In the genomic region with DNA sequence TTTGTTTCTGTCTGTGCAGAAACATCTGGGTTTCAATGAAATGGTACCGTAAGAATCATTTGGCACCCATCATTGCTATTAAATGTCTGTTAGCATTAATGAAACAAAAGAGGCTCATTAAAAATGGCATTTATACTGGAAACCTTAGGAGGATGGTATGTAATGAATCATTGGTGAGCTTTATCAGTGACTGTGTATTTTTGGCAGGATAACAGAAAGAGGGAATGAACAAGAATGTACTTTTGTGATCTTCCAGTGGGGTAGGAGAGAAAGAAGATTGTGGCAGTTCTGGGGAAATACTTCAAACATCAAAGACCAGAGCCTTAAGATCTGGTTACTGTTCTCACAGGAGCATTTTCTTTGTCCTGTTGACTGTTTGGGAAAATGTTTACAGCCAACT, we compare ENCODE assay signal across 14 cellular contexts. TPM values are rescaled to one million over a fixed set of nuclear protein-coding genes. Genes with fewer than 3 reads are reported as not detected.
A peak's percentile ranks its signal among the peaks of the same experiment; 100 is the strongest.
DNase-seq lines count a peak whose midpoint lies in the region; ATAC-seq and TF ChIP-seq lines count a peak whose summit lies in the region.
"Had no signal": no experiment of that assay in that cellular context is flagged by ENCODE, and none has a peak within 500 bp of the region (broad histone marks: within the 10 kb centered on the region; RNA-seq: fewer than 3 reads in every experiment).

No MANE protein-coding gene starts in this region.

- H3K4me3 ChIP-seq in SJSA1, result no peak overlapping the region
- peak overlapping the region in 1 of 4 experiments; percentile 2 for H3K4me3 ChIP-seq in fibroblast of lung (replicated peaks in 1 of 4; ENCODE audit: control extremely low read depth in 1 of 4, insufficient read depth in 1 of 4, low read depth in 3 of 4, low read length in 4 of 4)
- H3K4me3 ChIP-seq in osteoblast (ENCODE audit: insufficient read depth, low read length), result no peak overlapping the region
- H3K4me3 ChIP-seq in HAP-1, result no peak overlapping the region
- H3K4me3 ChIP-seq: gastroesophageal sphincter, right lobe of liver had no signal

- H3K27me3 ChIP-seq in SJSA1 (replicated peaks) (no peaks in the 10 kb centered on the region), fibroblast of lung (ENCODE audit: control insufficient read depth, insufficient read depth, low read length) (no peaks in the 10 kb centered on the region), osteoblast (ENCODE audit: insufficient read depth, low read length) (no peaks in the 10 kb centered on the region), HAP-1 (ENCODE audit: low read depth) (peaks cover 2% of the 10 kb centered on the region; the same call in 1 of the 2 replicates)
- H3K27me3 ChIP-seq: gastroesophageal sphincter, right lobe of liver had no signal

- H3K4me2 ChIP-seq in fibroblast of lung (ENCODE audit: extremely low read depth, insufficient read depth, low read length) (peak overlapping the region; percentile 77), osteoblast (ENCODE audit: insufficient read depth, low read length) (peak overlapping the region; percentile 61)

- no peak for TF ChIP-seq CTCF in fibroblast of lung (conservative IDR thresholded peaks at IDR 0.05 in 1 of 2, IDR thresholded peaks at IDR 0.05 in 1 of 2; ENCODE audit: low read depth in 1 of 2, low read length in 2 of 2)
- TF ChIP-seq CTCF in osteoblast (IDR thresholded peaks at IDR 0.05; ENCODE audit: extremely low read depth, low read depth, low read length), result no peak

- peak overlapping the region; percentile 14 for H3K9ac ChIP-seq in fibroblast of lung (ENCODE audit: insufficient read depth, low read length)

- no peaks in the 10 kb centered on the region for H3K9me3 ChIP-seq in SJSA1 (replicated peaks)
- no peaks in the 10 kb centered on the region for H3K9me3 ChIP-seq in fibroblast of lung (ENCODE audit: control insufficient read depth, insufficient read depth, low read depth, low read length)
- no peaks in the 10 kb centered on the region for H3K9me3 ChIP-seq in osteoblast (ENCODE audit: low read depth, low read length)
- no peaks in the 10 kb centered on the region for H3K9me3 ChIP-seq in HAP-1
- H3K9me3 ChIP-seq: right lobe of liver had no signal

- peaks cover 2% of the 10 kb centered on the region for H3K36me3 ChIP-seq in SJSA1
- H3K36me3 ChIP-seq in fibroblast of lung (ENCODE audit: control insufficient read depth, insufficient read depth, low read length), result no peaks in the 10 kb centered on the region
- no peaks in the 10 kb centered on the region for H3K36me3 ChIP-seq in osteoblast (ENCODE audit: insufficient read depth, low read length)
- no peaks in the 10 kb centered on the region; the same call in 1 of the 2 replicates for H3K36me3 ChIP-seq in HAP-1 (replicated peaks)
- H3K36me3 ChIP-seq: gastroesophageal sphincter, right lobe of liver had no signal

- DNase-seq in ELR (ENCODE audit: low read depth) (peak; percentile 88), SJSA1 (ENCODE audit: low read depth in 1 of 2, low spot score in 2 of 2) (peak in 1 of 2 experiments; percentile 67), fibroblast of lung (ENCODE audit: low read depth in 2 of 2) (peak; percentile 64 to 96), osteoblast (ENCODE audit: insufficient read length, low spot score, missing footprints) (peak; percentile 87), HAP-1 (ENCODE audit: low spot score in 2 of 2) (no peak)
- DNase-seq in stimulated activated CD4-positive, alpha-beta T cell treated with anti-CD3 and anti-CD28 coated beads, Interleukin-4, amount 100 ng/mL, for 24 hours, result no peak
- DNase-seq: activated CD4-positive, alpha-beta T cell treated with anti-CD3 and anti-CD28 coated beads, Interleukin-2, amount 10 ng/mL, durations not matched to agents 7 days and 5 days; CD8-positive, alpha-beta T cell; cerebellar nuclear complex; naive B cell; right lobe of liver had no signal

- H4K20me1 ChIP-seq in fibroblast of lung (ENCODE audit: control insufficient read depth, extremely low read depth, insufficient read depth, low read length) (no peaks in the 10 kb centered on the region), osteoblast (ENCODE audit: insufficient read depth, low read length) (no peaks in the 10 kb centered on the region)

- in situ Hi-C loops in HAP-1 (cut with MboI; ENCODE audit: low sequenced_read_pairs), result no loop called here

- ATAC-seq in HG02588 (IDR thresholded peaks at IDR 0.05; ENCODE audit: unreplicated experiment) (no peak), HG03139 (IDR thresholded peaks at IDR 0.05; ENCODE audit: unreplicated experiment) (no peak)
- ATAC-seq: CD8-positive, alpha-beta T cell; gastroesophageal sphincter; right lobe of liver had no signal

- H3K79me2 ChIP-seq in fibroblast of lung (ENCODE audit: control insufficient read depth, insufficient read depth, low read length) (peaks cover 6% of the 10 kb centered on the region), osteoblast (ENCODE audit: insufficient read depth, low read length) (peaks cover 24% of the 10 kb centered on the region)

- H2AFZ ChIP-seq in fibroblast of lung (ENCODE audit: low read length), result peak overlapping the region; percentile 45
- H2AFZ ChIP-seq in osteoblast (ENCODE audit: low read length), result peak overlapping the region; percentile 21

- peak overlapping the region; percentile 58 for H3K27ac ChIP-seq in SJSA1
- peak overlapping the region; percentile 63 for H3K27ac ChIP-seq in fibroblast of lung (ENCODE audit: insufficient read depth, low read length)
- H3K27ac ChIP-seq in osteoblast (ENCODE audit: low read depth, low read length), result peak overlapping the region; percentile 89
- H3K27ac ChIP-seq: gastroesophageal sphincter, right lobe of liver had no signal

- H3K4me1 ChIP-seq in SJSA1 (replicated peaks) (peaks cover 37% of the 10 kb centered on the region), fibroblast of lung (ENCODE audit: control insufficient read depth, extremely low read depth, insufficient read depth, low read length) (peaks cover 8% of the 10 kb centered on the region), osteoblast (ENCODE audit: insufficient read depth, low read length) (peaks cover 32% of the 10 kb centered on the region), HAP-1 (peaks cover 9% of the 10 kb centered on the region)

RNA-seq across cellular contexts. Expression of a gene that starts 4.7 kb away (rescaled TPM):
- total RNA-seq in SJSA1 (2014; rRNA removed; shearing (Covaris generic)), result 60.8 and 70.2 TPM in 2 replicates
- total RNA-seq in fibroblast of lung, result 69.9 and 98.1 TPM in 2 replicates
- polyA plus RNA-seq in fibroblast of lung, result 195 and 197 TPM in 2 replicates
- polyA plus RNA-seq in fibroblast of lung (2012), result 69.3 and 83.6 TPM in 2 replicates
- polyA minus RNA-seq in fibroblast of lung (ENCODE audit: low replicate concordance), result 43.5 and 86.6 TPM in 2 replicates
- total RNA-seq in osteoblast, result 187 and 278 TPM in 2 replicates

Comparison
In these comparisons a context has a peak if more than half of its experiments do, and no peak if none do; other contexts are left out.
1. DNase-seq: peak in ELR (single experiment), fibroblast of lung (2 of 2) and osteoblast (single experiment); none in stimulated activated CD4-positive, alpha-beta T cell treated with anti-CD3 and anti-CD28 coated beads, Interleukin-4, amount 100 ng/mL, for 24 hours (single experiment) and HAP-1 (0 of 2).
2. Peak in every context shown above with its lines, with median percentiles within 50 percentile points of each other: H3K27ac ChIP-seq.